Comparison of ENCODE assay signal across 1 cellular context in the genomic region with DNA sequence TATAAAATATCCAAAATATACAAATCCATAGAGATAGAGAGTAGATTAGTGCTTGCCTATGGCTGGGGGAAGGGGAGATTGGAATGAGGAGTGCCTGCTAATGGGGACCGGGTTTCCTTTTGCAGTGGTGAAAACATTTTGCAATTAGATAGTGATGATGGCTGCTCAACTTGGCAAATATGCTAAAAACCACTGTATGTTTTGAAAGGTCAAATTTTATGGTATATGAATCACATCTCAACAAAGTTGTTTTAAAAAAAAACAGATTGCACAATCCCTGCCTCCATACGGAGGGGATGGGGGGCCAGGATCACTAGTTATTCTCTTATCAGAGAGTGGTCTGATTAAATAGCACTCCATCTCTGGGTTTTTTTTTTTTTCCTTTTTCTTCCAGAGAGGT.
TF ChIP-seq lines count a peak whose summit lies in the region.

No MANE protein-coding gene starts in this region.

TF ChIP-seq in HepG2, 621 proteins besides CTCF, POLR2A, EP300 and RAD21 (continued from another document):
- TF ChIP-seq, protein P1, sequence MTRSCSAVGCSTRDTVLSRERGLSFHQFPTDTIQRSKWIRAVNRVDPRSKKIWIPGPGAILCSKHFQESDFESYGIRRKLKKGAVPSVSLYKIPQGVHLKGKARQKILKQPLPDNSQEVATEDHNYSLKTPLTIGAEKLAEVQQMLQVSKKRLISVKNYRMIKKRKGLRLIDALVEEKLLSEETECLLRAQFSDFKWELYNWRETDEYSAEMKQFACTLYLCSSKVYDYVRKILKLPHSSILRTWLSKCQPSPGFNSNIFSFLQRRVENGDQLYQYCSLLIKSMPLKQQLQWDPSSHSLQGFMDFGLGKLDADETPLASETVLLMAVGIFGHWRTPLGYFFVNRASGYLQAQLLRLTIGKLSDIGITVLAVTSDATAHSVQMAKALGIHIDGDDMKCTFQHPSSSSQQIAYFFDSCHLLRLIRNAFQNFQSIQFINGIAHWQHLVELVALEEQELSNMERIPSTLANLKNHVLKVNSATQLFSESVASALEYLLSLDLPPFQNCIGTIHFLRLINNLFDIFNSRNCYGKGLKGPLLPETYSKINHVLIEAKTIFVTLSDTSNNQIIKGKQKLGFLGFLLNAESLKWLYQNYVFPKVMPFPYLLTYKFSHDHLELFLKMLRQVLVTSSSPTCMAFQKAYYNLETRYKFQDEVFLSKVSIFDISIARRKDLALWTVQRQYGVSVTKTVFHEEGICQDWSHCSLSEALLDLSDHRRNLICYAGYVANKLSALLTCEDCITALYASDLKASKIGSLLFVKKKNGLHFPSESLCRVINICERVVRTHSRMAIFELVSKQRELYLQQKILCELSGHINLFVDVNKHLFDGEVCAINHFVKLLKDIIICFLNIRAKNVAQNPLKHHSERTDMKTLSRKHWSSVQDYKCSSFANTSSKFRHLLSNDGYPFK (CRISPR knock-in tag; IDR thresholded peaks at IDR 0.05; ENCODE audit: borderline replicate concordance), result no peak
